ENCODE assay signal across 11 cellular contexts in the genomic region with DNA sequence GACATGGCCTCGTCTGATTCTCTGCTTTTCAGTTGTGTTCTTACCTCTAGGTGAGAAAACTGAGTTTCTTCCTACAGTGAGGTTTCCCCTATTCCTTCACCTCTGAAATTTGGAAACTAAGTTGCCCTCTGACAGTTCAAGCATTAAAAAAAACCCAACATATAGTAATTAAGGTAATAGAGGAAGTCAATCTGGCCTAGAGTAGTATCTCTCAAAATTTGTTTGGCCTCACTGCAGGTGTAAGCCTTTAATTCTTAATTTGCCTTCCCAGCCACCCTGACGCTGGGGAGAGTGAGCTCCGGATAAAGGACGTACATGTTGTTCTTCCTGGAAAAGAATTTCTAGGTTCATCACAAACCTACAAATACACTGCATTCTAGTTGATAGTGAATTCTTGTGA. TPM values are rescaled to one million over a fixed set of nuclear protein-coding genes. Genes with fewer than 3 reads are reported as not detected.
A peak's percentile ranks its signal among the peaks of the same experiment; 100 is the strongest.
DNase-seq lines count a peak whose midpoint lies in the region; ATAC-seq, FAIRE-seq and TF ChIP-seq lines count a peak whose summit lies in the region.
"Had no signal": no experiment of that assay in that cellular context is flagged by ENCODE, and none has a peak within 500 bp of the region (broad histone marks: within the 10 kb centered on the region; RNA-seq: fewer than 3 reads in every experiment).

No MANE protein-coding gene starts in this region.

- DNase-seq in activated naive CD4-positive, alpha-beta T cell treated with anti-CD3 and anti-CD28 coated beads, Interleukin-2, amount 10 ng/mL, durations not matched to agents 7 days and 5 days: peak; percentile 7
- no peak for DNase-seq in activated naive CD4-positive, alpha-beta T cell treated with Interleukin-2 at 50 U/mL for 16 hours
- DNase-seq in RWPE2 (ENCODE audit: low spot score): no peak
- no peak for DNase-seq in fibroblast of the aortic adventitia (ENCODE audit: low read depth)
- no peak for DNase-seq in suprapubic skin (ENCODE audit: low spot score in 2 of 2)
- no peak for DNase-seq in HuH-7.5 (ENCODE audit: low spot score)
- no peak for DNase-seq in RWPE1 (ENCODE audit: low spot score)
- DNase-seq in D721Med (ENCODE audit: insufficient read length, low spot score): no peak
- DNase-seq: lower lobe of right lung; stimulated activated CD4-positive, alpha-beta T cell treated with anti-CD3 and anti-CD28 coated beads, Interleukin-12 subunit alpha, Interleukin-12 subunit beta, amount 100 ng/mL, for 4 hours had no signal

- peaks cover 9% of the 10 kb centered on the region for H3K4me1 ChIP-seq in RWPE2 (ENCODE audit: insufficient read depth, poor library complexity, severe bottlenecking)
- H3K4me1 ChIP-seq in suprapubic skin: peaks cover 25% of the 10 kb centered on the region

- H3K27ac Mint-ChIP-seq in activated naive CD4-positive, alpha-beta T cell treated with anti-CD3 and anti-CD28 coated beads, Interleukin-2, amount 10 ng/mL, durations not matched to agents 7 days and 5 days: no peak overlapping the region

- H3K4me3 ChIP-seq in RWPE2 (ENCODE audit: severe bottlenecking): no peak overlapping the region
- peak overlapping the region; percentile 86 for H3K4me3 ChIP-seq in fibroblast of the aortic adventitia (ENCODE audit: low read depth, low read length)
- peak overlapping the region; percentile 76 for H3K4me3 ChIP-seq in suprapubic skin

- no peaks in the 10 kb centered on the region for H3K9me3 Mint-ChIP-seq in activated naive CD4-positive, alpha-beta T cell treated with anti-CD3 and anti-CD28 coated beads, Interleukin-2, amount 10 ng/mL, durations not matched to agents 7 days and 5 days

- TF ChIP-seq POLR2A in suprapubic skin (IDR thresholded peaks at IDR 0.05): no peak

- H3K36me3 ChIP-seq in RWPE2 (ENCODE audit: low read depth) (peaks cover 86% of the 10 kb centered on the region), suprapubic skin (peaks cover 37% of the 10 kb centered on the region)

- WGBS in suprapubic skin: 94% methylated on average over 4 of the region's 4 CpGs

- H3K27ac ChIP-seq in RWPE2 (ENCODE audit: poor library complexity, severe bottlenecking) (peak overlapping the region; percentile 53), suprapubic skin (no peak overlapping the region), RWPE1 (no peak overlapping the region)

- CTCF ChIA-PET in activated naive CD4-positive, alpha-beta T cell treated with anti-CD3 and anti-CD28 coated beads, Interleukin-2, amount 10 ng/mL, durations not matched to agents 7 days and 5 days (lab: Charles Lee): interaction anchor here (1.2 kb wide), 1 partner anchor 61 kb away, joined by 3 read pairs; no protein-coding TSS in a partner anchor
- CTCF ChIA-PET in RWPE1 (lab: Yijun Ruan, JAX): interaction anchor here (1.3 kb wide), 1 partner anchor 66 kb away, joined by 6 read pairs; no protein-coding TSS in a partner anchor

- FAIRE-seq in D721Med (lab: Jason Lieb, UNC): no peak

- POLR2A ChIA-PET in RWPE1 (lab: Yijun Ruan, JAX; ENCODE audit: low non-redundant PET): no interaction called here

- no peaks in the 10 kb centered on the region for H3K27me3 Mint-ChIP-seq in activated naive CD4-positive, alpha-beta T cell treated with anti-CD3 and anti-CD28 coated beads, Interleukin-2, amount 10 ng/mL, durations not matched to agents 7 days and 5 days

- H3K4me3 Mint-ChIP-seq in activated naive CD4-positive, alpha-beta T cell treated with anti-CD3 and anti-CD28 coated beads, Interleukin-2, amount 10 ng/mL, durations not matched to agents 7 days and 5 days: peak overlapping the region; percentile 94

- peaks cover 48% of the 10 kb centered on the region for H3K36me3 Mint-ChIP-seq in activated naive CD4-positive, alpha-beta T cell treated with anti-CD3 and anti-CD28 coated beads, Interleukin-2, amount 10 ng/mL, durations not matched to agents 7 days and 5 days

- ATAC-seq in RWPE2 (ENCODE audit: low read depth): no peak

- no peak for TF ChIP-seq EP300 in suprapubic skin (IDR thresholded peaks at IDR 0.05)

- H3K27me3 ChIP-seq in RWPE2 (ENCODE audit: insufficient read depth, poor library complexity, severe bottlenecking) (no peaks in the 10 kb centered on the region), suprapubic skin (no peaks in the 10 kb centered on the region)

- H3K4me1 Mint-ChIP-seq in activated naive CD4-positive, alpha-beta T cell treated with anti-CD3 and anti-CD28 coated beads, Interleukin-2, amount 10 ng/mL, durations not matched to agents 7 days and 5 days: peaks cover 43% of the 10 kb centered on the region

- H3K9me3 ChIP-seq in RWPE2 (ENCODE audit: severe bottlenecking) (no peaks in the 10 kb centered on the region), suprapubic skin (no peaks in the 10 kb centered on the region)
- H3K9me3 ChIP-seq: lower lobe of right lung had no signal

- TF ChIP-seq CTCF in RWPE2 (IDR thresholded peaks at IDR 0.05; ENCODE audit: poor library complexity, severe bottlenecking) (no peak), fibroblast of the aortic adventitia (IDR thresholded peaks at IDR 0.05; ENCODE audit: insufficient read depth, low read length) (no peak), suprapubic skin (IDR thresholded peaks at IDR 0.05) (no peak), RWPE1 (conservative IDR thresholded peaks at IDR 0.05; ENCODE audit: low read depth) (no peak), D721Med (IDR thresholded peaks at IDR 0.05; ENCODE audit: insufficient read depth, missing control alignments) (no peak)

RNA-seq across cellular contexts. Expression of a gene that starts 1.4 kb away (rescaled TPM):
- total RNA-seq in fibroblast of the aortic adventitia (ENCODE audit: low replicate concordance) (28.9 and 35.5 TPM in 2 replicates), suprapubic skin (10 to 100 TPM; 33.7 to 64.8 (median 42.1) TPM)

RNA-seq across cellular contexts. Expression of a gene that starts 6.5 kb away (rescaled TPM):
- total RNA-seq in fibroblast of the aortic adventitia (ENCODE audit: low replicate concordance) (12.9 and 20.0 TPM in 2 replicates), suprapubic skin (10 to 100 TPM; 30.4 to 33.4 (median 33.1) TPM)

RNA-seq across cellular contexts. Expression of a gene that starts 6.8 kb away (rescaled TPM):
- total RNA-seq in fibroblast of the aortic adventitia (ENCODE audit: low replicate concordance) (135 and 216 TPM in 2 replicates), suprapubic skin (100 to 1,000 TPM; 109 to 177 (median 141) TPM)

RNA-seq across cellular contexts. Expression of a gene that starts 44.2 kb away (rescaled TPM):
- total RNA-seq in fibroblast of the aortic adventitia (ENCODE audit: low replicate concordance) (0.09 and 0.25 TPM in 2 replicates), suprapubic skin (not detected)

RNA-seq across cellular contexts. Expression of a gene that starts 56.6 kb away (rescaled TPM):
- total RNA-seq in fibroblast of the aortic adventitia (ENCODE audit: low replicate concordance) (not detected in 2 replicates), suprapubic skin (not detected)
- total RNA-seq: aorta, lower lobe of right lung had no signal
